In the genomic region with DNA sequence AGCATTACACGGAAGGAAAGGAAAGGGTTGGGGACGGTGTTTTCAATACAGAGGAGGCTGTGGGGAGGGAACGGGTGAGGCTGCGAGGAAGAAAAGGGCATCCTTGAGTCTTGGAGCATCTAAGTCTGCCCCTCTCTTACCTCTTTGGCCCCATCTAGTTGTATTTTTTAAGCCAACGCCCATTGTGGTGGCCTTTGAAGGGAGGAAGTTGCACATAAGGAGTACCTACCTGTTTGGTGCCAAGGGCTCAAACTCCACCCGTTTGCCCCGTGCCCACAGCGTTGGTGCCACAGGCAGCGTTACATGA, we compare ENCODE assay signal across 1 cellular context.
TF ChIP-seq lines count a peak whose summit lies in the region.

No MANE protein-coding gene starts in this region.

TF ChIP-seq in HepG2, 621 proteins besides CTCF, POLR2A, EP300 and RAD21 (continued from another document):
- TF ChIP-seq, protein P1, sequence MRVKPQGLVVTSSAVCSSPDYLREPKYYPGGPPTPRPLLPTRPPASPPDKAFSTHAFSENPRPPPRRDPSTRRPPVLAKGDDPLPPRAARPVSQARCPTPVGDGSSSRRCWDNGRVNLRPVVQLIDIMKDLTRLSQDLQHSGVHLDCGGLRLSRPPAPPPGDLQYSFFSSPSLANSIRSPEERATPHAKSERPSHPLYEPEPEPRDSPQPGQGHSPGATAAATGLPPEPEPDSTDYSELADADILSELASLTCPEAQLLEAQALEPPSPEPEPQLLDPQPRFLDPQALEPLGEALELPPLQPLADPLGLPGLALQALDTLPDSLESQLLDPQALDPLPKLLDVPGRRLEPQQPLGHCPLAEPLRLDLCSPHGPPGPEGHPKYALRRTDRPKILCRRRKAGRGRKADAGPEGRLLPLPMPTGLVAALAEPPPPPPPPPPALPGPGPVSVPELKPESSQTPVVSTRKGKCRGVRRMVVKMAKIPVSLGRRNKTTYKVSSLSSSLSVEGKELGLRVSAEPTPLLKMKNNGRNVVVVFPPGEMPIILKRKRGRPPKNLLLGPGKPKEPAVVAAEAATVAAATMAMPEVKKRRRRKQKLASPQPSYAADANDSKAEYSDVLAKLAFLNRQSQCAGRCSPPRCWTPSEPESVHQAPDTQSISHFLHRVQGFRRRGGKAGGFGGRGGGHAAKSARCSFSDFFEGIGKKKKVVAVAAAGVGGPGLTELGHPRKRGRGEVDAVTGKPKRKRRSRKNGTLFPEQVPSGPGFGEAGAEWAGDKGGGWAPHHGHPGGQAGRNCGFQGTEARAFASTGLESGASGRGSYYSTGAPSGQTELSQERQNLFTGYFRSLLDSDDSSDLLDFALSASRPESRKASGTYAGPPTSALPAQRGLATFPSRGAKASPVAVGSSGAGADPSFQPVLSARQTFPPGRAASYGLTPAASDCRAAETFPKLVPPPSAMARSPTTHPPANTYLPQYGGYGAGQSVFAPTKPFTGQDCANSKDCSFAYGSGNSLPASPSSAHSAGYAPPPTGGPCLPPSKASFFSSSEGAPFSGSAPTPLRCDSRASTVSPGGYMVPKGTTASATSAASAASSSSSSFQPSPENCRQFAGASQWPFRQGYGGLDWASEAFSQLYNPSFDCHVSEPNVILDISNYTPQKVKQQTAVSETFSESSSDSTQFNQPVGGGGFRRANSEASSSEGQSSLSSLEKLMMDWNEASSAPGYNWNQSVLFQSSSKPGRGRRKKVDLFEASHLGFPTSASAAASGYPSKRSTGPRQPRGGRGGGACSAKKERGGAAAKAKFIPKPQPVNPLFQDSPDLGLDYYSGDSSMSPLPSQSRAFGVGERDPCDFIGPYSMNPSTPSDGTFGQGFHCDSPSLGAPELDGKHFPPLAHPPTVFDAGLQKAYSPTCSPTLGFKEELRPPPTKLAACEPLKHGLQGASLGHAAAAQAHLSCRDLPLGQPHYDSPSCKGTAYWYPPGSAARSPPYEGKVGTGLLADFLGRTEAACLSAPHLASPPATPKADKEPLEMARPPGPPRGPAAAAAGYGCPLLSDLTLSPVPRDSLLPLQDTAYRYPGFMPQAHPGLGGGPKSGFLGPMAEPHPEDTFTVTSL (CRISPR knock-in tag; IDR thresholded peaks at IDR 0.05; ENCODE audit: borderline replicate concordance) = no peak
- peak; percentile 98; the same call in 1 of the 2 replicates for TF ChIP-seq HNRNPL (IDR thresholded peaks at IDR 0.05; ENCODE audit: low read depth, low read length)
- TF ChIP-seq ATM (IDR thresholded peaks at IDR 0.05; ENCODE audit: borderline replicate concordance) = no peak
- no peak for TF ChIP-seq MLLT10 (CRISPR knock-in tag; IDR thresholded peaks at IDR 0.05)
- no peak for TF ChIP-seq MBNL3 (CRISPR knock-in tag; conservative IDR thresholded peaks at IDR 0.05)
- no peak for TF ChIP-seq MEIS2 (CRISPR knock-in tag; IDR thresholded peaks at IDR 0.05)
- TF ChIP-seq YEATS2 (CRISPR knock-in tag; IDR thresholded peaks at IDR 0.05; ENCODE audit: borderline replicate concordance) = no peak
- TF ChIP-seq, protein P2, sequence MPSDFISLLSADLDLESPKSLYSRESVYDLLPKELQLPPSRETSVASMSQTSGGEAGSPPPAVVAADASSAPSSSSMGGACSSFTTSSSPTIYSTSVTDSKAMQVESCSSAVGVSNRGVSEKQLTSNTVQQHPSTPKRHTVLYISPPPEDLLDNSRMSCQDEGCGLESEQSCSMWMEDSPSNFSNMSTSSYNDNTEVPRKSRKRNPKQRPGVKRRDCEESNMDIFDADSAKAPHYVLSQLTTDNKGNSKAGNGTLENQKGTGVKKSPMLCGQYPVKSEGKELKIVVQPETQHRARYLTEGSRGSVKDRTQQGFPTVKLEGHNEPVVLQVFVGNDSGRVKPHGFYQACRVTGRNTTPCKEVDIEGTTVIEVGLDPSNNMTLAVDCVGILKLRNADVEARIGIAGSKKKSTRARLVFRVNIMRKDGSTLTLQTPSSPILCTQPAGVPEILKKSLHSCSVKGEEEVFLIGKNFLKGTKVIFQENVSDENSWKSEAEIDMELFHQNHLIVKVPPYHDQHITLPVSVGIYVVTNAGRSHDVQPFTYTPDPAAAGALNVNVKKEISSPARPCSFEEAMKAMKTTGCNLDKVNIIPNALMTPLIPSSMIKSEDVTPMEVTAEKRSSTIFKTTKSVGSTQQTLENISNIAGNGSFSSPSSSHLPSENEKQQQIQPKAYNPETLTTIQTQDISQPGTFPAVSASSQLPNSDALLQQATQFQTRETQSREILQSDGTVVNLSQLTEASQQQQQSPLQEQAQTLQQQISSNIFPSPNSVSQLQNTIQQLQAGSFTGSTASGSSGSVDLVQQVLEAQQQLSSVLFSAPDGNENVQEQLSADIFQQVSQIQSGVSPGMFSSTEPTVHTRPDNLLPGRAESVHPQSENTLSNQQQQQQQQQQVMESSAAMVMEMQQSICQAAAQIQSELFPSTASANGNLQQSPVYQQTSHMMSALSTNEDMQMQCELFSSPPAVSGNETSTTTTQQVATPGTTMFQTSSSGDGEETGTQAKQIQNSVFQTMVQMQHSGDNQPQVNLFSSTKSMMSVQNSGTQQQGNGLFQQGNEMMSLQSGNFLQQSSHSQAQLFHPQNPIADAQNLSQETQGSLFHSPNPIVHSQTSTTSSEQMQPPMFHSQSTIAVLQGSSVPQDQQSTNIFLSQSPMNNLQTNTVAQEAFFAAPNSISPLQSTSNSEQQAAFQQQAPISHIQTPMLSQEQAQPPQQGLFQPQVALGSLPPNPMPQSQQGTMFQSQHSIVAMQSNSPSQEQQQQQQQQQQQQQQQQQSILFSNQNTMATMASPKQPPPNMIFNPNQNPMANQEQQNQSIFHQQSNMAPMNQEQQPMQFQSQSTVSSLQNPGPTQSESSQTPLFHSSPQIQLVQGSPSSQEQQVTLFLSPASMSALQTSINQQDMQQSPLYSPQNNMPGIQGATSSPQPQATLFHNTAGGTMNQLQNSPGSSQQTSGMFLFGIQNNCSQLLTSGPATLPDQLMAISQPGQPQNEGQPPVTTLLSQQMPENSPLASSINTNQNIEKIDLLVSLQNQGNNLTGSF (CRISPR knock-in tag; IDR thresholded peaks at IDR 0.05) = no peak
- TF ChIP-seq ZNF556 (CRISPR knock-in tag; IDR thresholded peaks at IDR 0.05; ENCODE audit: borderline replicate concordance) = no peak
- TF ChIP-seq ZNF441 (CRISPR knock-in tag; IDR thresholded peaks at IDR 0.05; ENCODE audit: borderline replicate concordance) = 0 out of 2 replicates have a peak, but pooled peaks have one; percentile 11
- no peak for TF ChIP-seq STAT6 (CRISPR knock-in tag; IDR thresholded peaks at IDR 0.05; ENCODE audit: borderline replicate concordance)
- TF ChIP-seq RBM22 (optimal IDR thresholded peaks at IDR 0.05; ENCODE audit: low read length) = no peak
- TF ChIP-seq, protein P3, sequence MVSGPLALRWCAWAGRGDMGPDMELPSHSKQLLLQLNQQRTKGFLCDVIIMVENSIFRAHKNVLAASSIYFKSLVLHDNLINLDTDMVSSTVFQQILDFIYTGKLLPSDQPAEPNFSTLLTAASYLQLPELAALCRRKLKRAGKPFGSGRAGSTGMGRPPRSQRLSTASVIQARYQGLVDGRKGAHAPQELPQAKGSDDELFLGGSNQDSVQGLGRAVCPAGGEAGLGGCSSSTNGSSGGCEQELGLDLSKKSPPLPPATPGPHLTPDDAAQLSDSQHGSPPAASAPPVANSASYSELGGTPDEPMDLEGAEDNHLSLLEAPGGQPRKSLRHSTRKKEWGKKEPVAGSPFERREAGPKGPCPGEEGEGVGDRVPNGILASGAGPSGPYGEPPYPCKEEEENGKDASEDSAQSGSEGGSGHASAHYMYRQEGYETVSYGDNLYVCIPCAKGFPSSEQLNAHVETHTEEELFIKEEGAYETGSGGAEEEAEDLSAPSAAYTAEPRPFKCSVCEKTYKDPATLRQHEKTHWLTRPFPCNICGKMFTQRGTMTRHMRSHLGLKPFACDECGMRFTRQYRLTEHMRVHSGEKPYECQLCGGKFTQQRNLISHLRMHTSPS (CRISPR knock-in tag; IDR thresholded peaks at IDR 0.05; ENCODE audit: low read depth) = peak; percentile 90; the same call in 1 of the 2 replicates
- TF ChIP-seq RFXAP (CRISPR knock-in tag; IDR thresholded peaks at IDR 0.05; ENCODE audit: borderline replicate concordance) = no peak
- TF ChIP-seq, protein P4, sequence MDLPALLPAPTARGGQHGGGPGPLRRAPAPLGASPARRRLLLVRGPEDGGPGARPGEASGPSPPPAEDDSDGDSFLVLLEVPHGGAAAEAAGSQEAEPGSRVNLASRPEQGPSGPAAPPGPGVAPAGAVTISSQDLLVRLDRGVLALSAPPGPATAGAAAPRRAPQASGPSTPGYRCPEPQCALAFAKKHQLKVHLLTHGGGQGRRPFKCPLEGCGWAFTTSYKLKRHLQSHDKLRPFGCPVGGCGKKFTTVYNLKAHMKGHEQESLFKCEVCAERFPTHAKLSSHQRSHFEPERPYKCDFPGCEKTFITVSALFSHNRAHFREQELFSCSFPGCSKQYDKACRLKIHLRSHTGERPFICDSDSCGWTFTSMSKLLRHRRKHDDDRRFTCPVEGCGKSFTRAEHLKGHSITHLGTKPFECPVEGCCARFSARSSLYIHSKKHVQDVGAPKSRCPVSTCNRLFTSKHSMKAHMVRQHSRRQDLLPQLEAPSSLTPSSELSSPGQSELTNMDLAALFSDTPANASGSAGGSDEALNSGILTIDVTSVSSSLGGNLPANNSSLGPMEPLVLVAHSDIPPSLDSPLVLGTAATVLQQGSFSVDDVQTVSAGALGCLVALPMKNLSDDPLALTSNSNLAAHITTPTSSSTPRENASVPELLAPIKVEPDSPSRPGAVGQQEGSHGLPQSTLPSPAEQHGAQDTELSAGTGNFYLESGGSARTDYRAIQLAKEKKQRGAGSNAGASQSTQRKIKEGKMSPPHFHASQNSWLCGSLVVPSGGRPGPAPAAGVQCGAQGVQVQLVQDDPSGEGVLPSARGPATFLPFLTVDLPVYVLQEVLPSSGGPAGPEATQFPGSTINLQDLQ (CRISPR knock-in tag; IDR thresholded peaks at IDR 0.05) = no peak
- no peak for TF ChIP-seq ZNF605 (CRISPR knock-in tag; IDR thresholded peaks at IDR 0.05)
